Comparison of ENCODE assay signal across 19 cellular contexts in genomic region chr3:98961161-98962155, GRCh38. TPM values are rescaled to one million over a fixed set of nuclear protein-coding genes. Genes with fewer than 3 reads are reported as not detected.
DNase-seq lines count a peak whose midpoint lies in the region; ATAC-seq, FAIRE-seq and TF ChIP-seq lines count a peak whose summit lies in the region.
"Had no signal": no experiment of that assay in that cellular context is flagged by ENCODE, and none has a peak within 500 bp of the region (broad histone marks: within the 10 kb centered on the region; RNA-seq: fewer than 3 reads in every experiment).

No MANE protein-coding gene starts in this region.

- H3K27me3 ChIP-seq in MG63: no peaks in the 10 kb centered on the region
- H3K27me3 ChIP-seq: tibial nerve had no signal

- ATAC-seq in GM18498 (IDR thresholded peaks at IDR 0.05; ENCODE audit: unreplicated experiment): no peak
- ATAC-seq: natural killer cell had no signal

- H3K4me1 ChIP-seq in kidney (ENCODE audit: control insufficient read depth in 1 of 2, insufficient read depth in 1 of 2, low read depth in 1 of 2, low read length in 2 of 2): no peaks in the 10 kb centered on the region
- H3K4me1 ChIP-seq: tibial nerve had no signal

- H3K9me3 ChIP-seq in MG63 (no peaks in the 10 kb centered on the region), kidney (ENCODE audit: control insufficient read depth in 1 of 2, low read length in 2 of 2) (no peaks in the 10 kb centered on the region)
- H3K9me3 ChIP-seq: tibial nerve had no signal

- DNase-seq in AG10803 (ENCODE audit: low read depth) (peak; percentile 73), MG63 (peak; percentile 10), brain pericyte (ENCODE audit: low read depth, low spot score) (peak; percentile 71), glomerular visceral epithelial cell (ENCODE audit: extremely low spot score) (peak; percentile 74), NCI-H2196 treated with DMSO at 0.1 percent for 48 hours (lab: John Stamatoyannopoulos, UW; ENCODE audit: unreplicated experiment) (no peak), NCI-H1436 (lab: John Stamatoyannopoulos, UW) (no peak), kidney (no peak)
- DNase-seq: activated CD4-positive, alpha-beta T cell treated with anti-CD3 and anti-CD28 coated beads for 48 hours; activated naive CD4-positive, alpha-beta T cell treated with Interleukin-2 at 50 U/mL for 16 hours; AML-193; DMS153; MM.1S; natural killer cell; NCI-H2081 treated with DMSO at 0.1 percent for 48 hours; SHP77 treated with DMSO at 0.1 percent for 48 hours; stimulated activated CD4-positive, alpha-beta T cell treated with anti-CD3 and anti-CD28 coated beads, Interleukin-4, amount 100 ng/mL, for 1 hour had no signal

- H3K27ac ChIP-seq in kidney (ENCODE audit: low read depth in 2 of 2, low read length in 2 of 2): no peak overlapping the region
- H3K27ac ChIP-seq: tibial nerve had no signal

- H3K4me3 ChIP-seq in AG10803 (ENCODE audit: low read length): no peak overlapping the region
- H3K4me3 ChIP-seq in MG63: no peak overlapping the region
- no peak overlapping the region for H3K4me3 ChIP-seq in kidney (ENCODE audit: low read length in 2 of 2)
- H3K4me3 ChIP-seq: tibial nerve had no signal

- TF ChIP-seq CTCF in AG10803 (conservative IDR thresholded peaks at IDR 0.05; ENCODE audit: low read length) (no peak), kidney (IDR thresholded peaks at IDR 0.05; ENCODE audit: borderline replicate concordance, extremely low read depth, insufficient read depth) (no peak)

- no peaks in the 10 kb centered on the region for H3K36me3 ChIP-seq in MG63
- no peaks in the 10 kb centered on the region for H3K36me3 ChIP-seq in kidney (ENCODE audit: control insufficient read depth in 1 of 2, insufficient read depth in 2 of 2, low read length in 2 of 2)
- H3K36me3 ChIP-seq: tibial nerve had no signal

- H3K9ac ChIP-seq in kidney (ENCODE audit: low read length in 2 of 2): no peak overlapping the region

- no peak for FAIRE-seq in kidney (lab: Jason Lieb, UNC)
- FAIRE-seq: endometrium had no signal

- intact Hi-C loops in kidney (cut with DNase I): no loop called here

RNA-seq across cellular contexts. Expression of gene DCBLD2, which starts 60.0 kb away (rescaled TPM):
- 18.6 and 19.3 TPM in 2 replicates for total RNA-seq in MG63 (2014; rRNA removed; shearing (Covaris generic); ENCODE audit: low replicate concordance)
- 39.3 TPM for total RNA-seq in kidney
- polyA plus RNA-seq in kidney (ENCODE audit: insufficient read depth, low read depth, low replicate concordance): 8.0 TPM

Comparison
In these comparisons a context has a peak if more than half of its experiments do, and no peak if none do; other contexts are left out.
1. DNase-seq: peak in AG10803 (single experiment), MG63 (single experiment), brain pericyte (single experiment) and glomerular visceral epithelial cell (single experiment); none in NCI-H2196 treated with DMSO at 0.1 percent for 48 hours (single experiment), NCI-H1436 (single experiment) and kidney (single experiment).